8 cellular contexts compared by ENCODE assay signal in genomic region chr17:81518113-81518784, GRCh38. TPM values are rescaled to one million over a fixed set of nuclear protein-coding genes. Genes with fewer than 3 reads are reported as not detected.
A peak's percentile ranks its signal among the peaks of the same experiment; 100 is the strongest.
DNase-seq lines count a peak whose midpoint lies in the region; ATAC-seq and TF ChIP-seq lines count a peak whose summit lies in the region.

No MANE protein-coding gene starts in this region.

- peak overlapping the region; percentile 93 for H3K27ac Mint-ChIP-seq in stimulated activated naive B cell treated with anti-CD40 and anti-IgM and Interleukin-4, amounts not matched to agents 10 μg/mL and 1 μg/mL and 100 μg/mL, for 72 hours

- no peak overlapping the region for H3K9ac ChIP-seq in iPS-15b (ENCODE audit: low read depth, low read length)

- H3K4me3 ChIP-seq in WERI-Rb-1 (ENCODE audit: low read depth, low read length): peak overlapping the region; percentile 41
- H3K4me3 ChIP-seq in iPS-15b (ENCODE audit: low read depth, low read length): peak overlapping the region; percentile 50

- no peaks in the 10 kb centered on the region for H3K27me3 Mint-ChIP-seq in stimulated activated naive B cell treated with anti-CD40 and anti-IgM and Interleukin-4, amounts not matched to agents 10 μg/mL and 1 μg/mL and 100 μg/mL, for 72 hours

- no peaks in the 10 kb centered on the region for H3K27me3 ChIP-seq in WERI-Rb-1 (ENCODE audit: insufficient read depth, low read depth, severe bottlenecking)
- H3K27me3 ChIP-seq in iPS-15b (ENCODE audit: control insufficient read depth, insufficient read depth, low read length): peaks cover 4% of the 10 kb centered on the region

- peak overlapping the region; percentile 97 to 98 for H3K4me3 Mint-ChIP-seq in stimulated activated naive B cell treated with anti-CD40 and anti-IgM and Interleukin-4, amounts not matched to agents 10 μg/mL and 1 μg/mL and 100 μg/mL, for 72 hours

- peaks cover 25 to 61% of the 10 kb centered on the region in 2 donors for H3K4me1 Mint-ChIP-seq in stimulated activated naive B cell treated with anti-CD40 and anti-IgM and Interleukin-4, amounts not matched to agents 10 μg/mL and 1 μg/mL and 100 μg/mL, for 72 hours

- H3K27ac ChIP-seq in WERI-Rb-1: peak overlapping the region; percentile 59

- DNase-seq in NCI-H1436 (lab: John Stamatoyannopoulos, UW) (peak; percentile 38), NCI-H1436 treated with DMSO at 0.1 percent for 48 hours (lab: John Stamatoyannopoulos, UW) (no peak), WERI-Rb-1 (peak; percentile 83), OCI-M1 (lab: John Stamatoyannopoulos, UW) (no peak), ureter (ENCODE audit: low spot score) (no peak)
- DNase-seq in stimulated activated naive B cell treated with anti-CD40 and anti-IgM and Interleukin-4, amounts not matched to agents 10 μg/mL and 1 μg/mL and 100 μg/mL, for 72 hours: no peak

- peaks cover 11 to 17% of the 10 kb centered on the region in 2 donors for H3K36me3 Mint-ChIP-seq in stimulated activated naive B cell treated with anti-CD40 and anti-IgM and Interleukin-4, amounts not matched to agents 10 μg/mL and 1 μg/mL and 100 μg/mL, for 72 hours

- ATAC-seq in stimulated activated naive B cell treated with anti-CD40 and anti-IgM and Interleukin-4, amounts not matched to agents 10 μg/mL and 1 μg/mL and 100 μg/mL, for 72 hours (replicated peaks): no peak
- ATAC-seq in GM19467 (IDR thresholded peaks at IDR 0.05; ENCODE audit: unreplicated experiment): no peak

- H3K9me3 ChIP-seq in WERI-Rb-1 (ENCODE audit: severe bottlenecking) (no peaks in the 10 kb centered on the region), iPS-15b (ENCODE audit: control insufficient read depth, insufficient read depth, low read length) (no peaks in the 10 kb centered on the region)

- H3K36me3 ChIP-seq in WERI-Rb-1 (no peaks in the 10 kb centered on the region; the same call in none of the 2 replicates), iPS-15b (ENCODE audit: control insufficient read depth, insufficient read depth, low read length) (no peaks in the 10 kb centered on the region)

- peaks cover 14% of the 10 kb centered on the region for H3K4me1 ChIP-seq in iPS-15b (ENCODE audit: control insufficient read depth, insufficient read depth, low read length)

- no peak for TF ChIP-seq CTCF in WERI-Rb-1 (IDR thresholded peaks at IDR 0.05; ENCODE audit: low read depth, low read length)

- no peaks in the 10 kb centered on the region for H3K9me3 Mint-ChIP-seq in stimulated activated naive B cell treated with anti-CD40 and anti-IgM and Interleukin-4, amounts not matched to agents 10 μg/mL and 1 μg/mL and 100 μg/mL, for 72 hours

RNA-seq across cellular contexts. Expression of gene ACTG1, which starts 5.7 kb away (rescaled TPM):
- total RNA-seq in ureter: 3,857 TPM

RNA-seq across cellular contexts. Expression of gene FSCN2, which starts 9.9 kb away (rescaled TPM):
- total RNA-seq in ureter: 4.2 TPM

RNA-seq across cellular contexts. Expression of gene FAAP100, which starts 33.9 kb away (rescaled TPM):
- 37.1 TPM for total RNA-seq in ureter

Comparison
In these comparisons a context has a peak if more than half of its experiments do, and no peak if none do; other contexts are left out.
1. DNase-seq: peak in NCI-H1436 (single experiment) and WERI-Rb-1 (single experiment); none in NCI-H1436 treated with DMSO at 0.1 percent for 48 hours (single experiment), stimulated activated naive B cell treated with anti-CD40 and anti-IgM and Interleukin-4, amounts not matched to agents 10 μg/mL and 1 μg/mL and 100 μg/mL, for 72 hours (single experiment), OCI-M1 (single experiment) and ureter (single experiment).